ENCODE assay signal across 20 cellular contexts in genomic region chr6:14797875-14798593, GRCh38.
A peak's percentile ranks its signal among the peaks of the same experiment; 100 is the strongest.
DNase-seq lines count a peak whose midpoint lies in the region; ATAC-seq and TF ChIP-seq lines count a peak whose summit lies in the region.
"Had no signal": no experiment of that assay in that cellular context is flagged by ENCODE, and none has a peak within 500 bp of the region (broad histone marks: within the 10 kb centered on the region; RNA-seq: fewer than 3 reads in every experiment).

No MANE protein-coding gene starts in this region.

- no peak for DNase-seq in activated T-cell treated with anti-CD3 and anti-CD28 coated beads, Interleukin-2, amount 50 U/mL, for 72 hours
- DNase-seq in activated T-cell treated with anti-CD3 and anti-CD28 coated beads, Interleukin-2, amount 50 U/mL, for 48 hours = no peak
- DNase-seq in NCI-H226 (peak; percentile 60), osteocyte (ENCODE audit: extremely low spot score, unreplicated experiment) (no peak)
- DNase-seq: activated CD4-positive, alpha-beta T cell treated with anti-CD3 and anti-CD28 coated beads, Interleukin-2, amount 10 ng/mL, durations not matched to agents 7 days and 5 days; activated naive CD4-positive, alpha-beta T cell treated with Interleukin-2 at 50 U/mL for 16 hours; activated T-cell treated with anti-CD3 and anti-CD28 coated beads for 4 hours; caudate nucleus; DMS 273 treated with DMSO at 0.1 percent for 48 hours; immature natural killer cell; NCI-H2107; NCI-H526; Right ventricle myocardium superior; stimulated activated CD4-positive, alpha-beta T cell treated with anti-CD3 and anti-CD28 coated beads, Interleukin-12 subunit alpha, Interleukin-12 subunit beta, amount 100 ng/mL, for 4 hours; T-cell had no signal

- peak overlapping the region in 1 of 2 donors; percentile 4 for H3K4me3 Mint-ChIP-seq in activated T-cell treated with anti-CD3 and anti-CD28 coated beads, Interleukin-2, amount 50 U/mL, for 72 hours
- H3K4me3 Mint-ChIP-seq in brain = no peak overlapping the region
- H3K4me3 Mint-ChIP-seq in osteocyte (ENCODE audit: unreplicated experiment) = no peak overlapping the region
- H3K4me3 Mint-ChIP-seq: activated CD4-positive, alpha-beta T cell treated with anti-CD3 and anti-CD28 coated beads, Interleukin-2, amount 10 ng/mL, durations not matched to agents 7 days and 5 days; CD14-positive monocyte; immature natural killer cell; T-cell had no signal

- peak overlapping the region; percentile 39 for H3K27ac Mint-ChIP-seq in activated T-cell treated with anti-CD3 and anti-CD28 coated beads, Interleukin-2, amount 50 U/mL, for 72 hours
- H3K27ac Mint-ChIP-seq in brain (peak overlapping the region in 3 of 5 experiments; percentile 34 to 50 (median 46)), osteocyte (ENCODE audit: unreplicated experiment) (peak overlapping the region; percentile 52)
- H3K27ac Mint-ChIP-seq: activated CD4-positive, alpha-beta T cell treated with anti-CD3 and anti-CD28 coated beads, Interleukin-2, amount 10 ng/mL, durations not matched to agents 7 days and 5 days; immature natural killer cell; T-cell had no signal

- H3K27me3 Mint-ChIP-seq in activated T-cell treated with anti-CD3 and anti-CD28 coated beads, Interleukin-2, amount 50 U/mL, for 72 hours (ENCODE audit: low read depth) = peaks cover 18% of the 10 kb centered on the region
- H3K27me3 Mint-ChIP-seq in brain (peaks cover 6% of the 10 kb centered on the region), osteocyte (ENCODE audit: unreplicated experiment) (peaks cover 9% of the 10 kb centered on the region)
- H3K27me3 Mint-ChIP-seq: activated CD4-positive, alpha-beta T cell treated with anti-CD3 and anti-CD28 coated beads, Interleukin-2, amount 10 ng/mL, durations not matched to agents 7 days and 5 days had no signal

- no peak for ATAC-seq in activated T-cell treated with anti-CD3 and anti-CD28 coated beads, Interleukin-2, amount 50 U/mL, for 72 hours (replicated peaks in 1 of 2)
- no peak for ATAC-seq in GM19467 (IDR thresholded peaks at IDR 0.05; ENCODE audit: unreplicated experiment)
- no peak for ATAC-seq in GM18519 (IDR thresholded peaks at IDR 0.05; ENCODE audit: low FRiP score, unreplicated experiment)
- no peak for ATAC-seq in GM21723 (IDR thresholded peaks at IDR 0.05; ENCODE audit: unreplicated experiment)
- ATAC-seq: T-cell had no signal

- H3K9me3 Mint-ChIP-seq in activated T-cell treated with anti-CD3 and anti-CD28 coated beads, Interleukin-2, amount 50 U/mL, for 72 hours = peaks cover 2% of the 10 kb centered on the region in 2 donors
- peaks cover 0 to 9% (median 0%) of the 10 kb centered on the region in 5 experiments for H3K9me3 Mint-ChIP-seq in brain
- H3K9me3 Mint-ChIP-seq in osteocyte (ENCODE audit: unreplicated experiment) = peaks cover 8% of the 10 kb centered on the region
- H3K9me3 Mint-ChIP-seq: T-cell had no signal

- H3K36me3 Mint-ChIP-seq in activated T-cell treated with anti-CD3 and anti-CD28 coated beads, Interleukin-2, amount 50 U/mL, for 72 hours (ENCODE audit: insufficient read depth in 2 of 2) = peaks cover 3 to 5% of the 10 kb centered on the region in 2 donors
- H3K36me3 Mint-ChIP-seq in brain = no peaks in the 10 kb centered on the region
- H3K36me3 Mint-ChIP-seq in osteocyte (ENCODE audit: unreplicated experiment) = peaks cover 2% of the 10 kb centered on the region
- H3K36me3 Mint-ChIP-seq: CD14-positive monocyte, T-cell had no signal

- TF ChIP-seq CTCF in brain (conservative IDR thresholded peaks at IDR 0.05) (no peak), osteocyte (IDR thresholded peaks at IDR 0.05) (no peak)

- H3K4me1 Mint-ChIP-seq in activated T-cell treated with anti-CD3 and anti-CD28 coated beads, Interleukin-2, amount 50 U/mL, for 72 hours (ENCODE audit: low read depth) = peaks cover 39% of the 10 kb centered on the region
- peaks cover 43% of the 10 kb centered on the region for H3K4me1 Mint-ChIP-seq in brain
- H3K4me1 Mint-ChIP-seq in osteocyte (ENCODE audit: unreplicated experiment) = peaks cover 23% of the 10 kb centered on the region
